Comparison of ENCODE assay signal across 27 cellular contexts in genomic region chr6:148419430-148419829, GRCh38.
DNase-seq lines count a peak whose midpoint lies in the region; ATAC-seq, FAIRE-seq and TF ChIP-seq lines count a peak whose summit lies in the region.
"Had no signal": no experiment of that assay in that cellular context is flagged by ENCODE, and none has a peak within 500 bp of the region (broad histone marks: within the 10 kb centered on the region; RNA-seq: fewer than 3 reads in every experiment).

No MANE protein-coding gene starts in this region.

- no peak overlapping the region for H3K56ac ChIP-seq in IMR-90 (ENCODE audit: extremely low read depth, insufficient read depth, low read length)

- FAIRE-seq in K562 (lab: Jason Lieb, UNC) = no peak
- no peak for FAIRE-seq in urothelium cell line (lab: Jason Lieb, UNC)
- FAIRE-seq: A204.1, G401.6, HTR-8/SVneo, RCC 7860 had no signal

- H3K27me3 ChIP-seq in IMR-90 (ENCODE audit: control insufficient read depth, insufficient read depth, low read length) (no peaks in the 10 kb centered on the region), K562 (ENCODE audit: control insufficient read depth in 2 of 2, insufficient read depth in 2 of 2, low read length in 2 of 2) (peaks cover 8 to 20% of the 10 kb centered on the region in 2 experiments; a peak in 3 of 5 replicates)

- 0 out of 2 replicates have a peak overlapping the region, but pooled peaks have one; percentile 32 for H3K23ac ChIP-seq in IMR-90 (ENCODE audit: low read depth, low read length)

- no peak overlapping the region for H2AK5ac ChIP-seq in IMR-90 (ENCODE audit: low read depth, low read length)

- peak overlapping the region; percentile 5 for H3K27ac Mint-ChIP-seq in type B pancreatic cell

- H3K36me3 ChIP-seq in IMR-90 (ENCODE audit: control insufficient read depth, insufficient read depth, low read length) = no peaks in the 10 kb centered on the region
- H3K36me3 ChIP-seq in K562 (ENCODE audit: control insufficient read depth, insufficient read depth, low read length) = no peaks in the 10 kb centered on the region

- no peak overlapping the region for H3K9ac ChIP-seq in IMR-90 (ENCODE audit: low read depth, low read length)
- no peak overlapping the region for H3K9ac ChIP-seq in K562 (ENCODE audit: insufficient read depth in 1 of 2, low read depth in 2 of 2, low read length in 2 of 2)

- H2BK120ac ChIP-seq in IMR-90 (ENCODE audit: low read depth, low read length) = no peak overlapping the region

- H3K4me3 ChIP-seq in IMR-90 (ENCODE audit: insufficient read depth, low read depth, low read length) (no peak overlapping the region), K562 (no peak overlapping the region)
- H3K4me3 ChIP-seq: SK-N-MC had no signal

- H4K20me1 ChIP-seq in IMR-90 (ENCODE audit: insufficient read depth, low read length) (no peaks in the 10 kb centered on the region; the same call in 1 of the 2 replicates), K562 (replicated peaks; ENCODE audit: control insufficient read depth, insufficient read depth, low read length) (no peaks in the 10 kb centered on the region)

- no peaks in the 10 kb centered on the region for H3K79me2 ChIP-seq in K562 (ENCODE audit: control insufficient read depth, insufficient read depth, low read length)

- BruUV-seq in IMR-90 (replicated peaks; lab: Mats Ljungman, UMichigan) (no TSS peak), K562 (replicated peaks; lab: Mats Ljungman, UMichigan) (no TSS peak)

- no peak overlapping the region for H4K8ac ChIP-seq in IMR-90 (ENCODE audit: low read depth in 2 of 2, low read length in 2 of 2)

- peaks cover 27 to 50% of the 10 kb centered on the region in 2 experiments for H3K79me1 ChIP-seq in IMR-90 (ENCODE audit: low read depth in 1 of 2, low read length in 2 of 2)

- no peak overlapping the region for H4K5ac ChIP-seq in IMR-90 (ENCODE audit: low read depth, low read length)

- H3K9me1 ChIP-seq in IMR-90 (ENCODE audit: insufficient read depth, low read length) (peaks cover 12% of the 10 kb centered on the region; the same call in 1 of the 2 replicates), K562 (ENCODE audit: control insufficient read depth, insufficient read depth, low read length) (no peaks in the 10 kb centered on the region)

- no peak overlapping the region for H2BK5ac ChIP-seq in IMR-90 (ENCODE audit: low read depth, low read length, poor library complexity, severe bottlenecking)

- TF ChIP-seq CTCF in IMR-90 (conservative IDR thresholded peaks at IDR 0.05; ENCODE audit: low read depth, low read length) (no peak), K562 (IDR thresholded peaks at IDR 0.05 in 2 of 3, conservative IDR thresholded peaks at IDR 0.05 in 1 of 3; ENCODE audit: insufficient read depth in 2 of 3, low read depth in 1 of 3, low read length in 3 of 3) (no peak), type B pancreatic cell (conservative IDR thresholded peaks at IDR 0.05) (no peak)

- peak overlapping the region; percentile 5 for H3K4me3 Mint-ChIP-seq in type B pancreatic cell
- H3K4me3 Mint-ChIP-seq: CD4-positive, alpha-beta memory T cell had no signal

- in situ Hi-C loops in IMR-90 (cut with MboI; ENCODE audit: low sequenced_read_pairs) (no loop called here), K562 (cut with MboI) (no loop called here)

- no peaks in the 10 kb centered on the region for H3K9me3 Mint-ChIP-seq in type B pancreatic cell

- H2BK15ac ChIP-seq in IMR-90 (ENCODE audit: low read depth, low read length) = no peak overlapping the region

- POLR2A ChIA-PET in IMR-90 (lab: Charles Lee; ENCODE audit: unreplicated experiment) (no interaction called here), K562 (lab: Yijun Ruan, JAX) (no interaction called here)

- DNase-seq in IMR-90 (no peak), K562 (ENCODE audit: extremely low read depth in 1 of 4, low spot score in 3 of 4) (no peak), left lobe of liver (ENCODE audit: low spot score) (no peak), type B pancreatic cell (ENCODE audit: extremely low spot score, unreplicated experiment) (no peak), urothelium cell line (ENCODE audit: low spot score) (no peak), activated gamma-delta T cell (lab: John Stamatoyannopoulos, UW) (no peak)
- DNase-seq in activated CD4-positive, alpha-beta T cell treated with anti-CD3 and anti-CD28 coated beads for 1 hour = no peak
- DNase-seq: AML-193; C1 segment of cervical spinal cord; CD4-positive, alpha-beta memory T cell; COR-L47; GOT3; HCEC 1CT; NCI-H1092; NCI-H1436; NCI-H187; NCI-H2081 treated with DMSO at 0.1 percent for 48 hours; NCI-H2171; NCI-H345; NCI-H524; NCI-H774; SIG-M5 had no signal

- H3K27ac ChIP-seq in IMR-90 (ENCODE audit: insufficient read depth, low read length) = no peak overlapping the region
- no peak overlapping the region for H3K27ac ChIP-seq in K562 (ENCODE audit: extremely low read depth, low read depth, low read length)
- H3K27ac ChIP-seq: SK-N-MC had no signal

- no CpG with 5 or more reads among the region's 5 CpGs for WGBS in IMR-90 (ENCODE audit: extremely low coverage in 2 of 2, insufficient read length in 1 of 2), 2 experiments
- 3% methylated on average over 5 of the region's 5 CpGs for WGBS in K562 (ENCODE audit: insufficient coverage, low coverage, missing lambda C conversion rate)

- no peak overlapping the region for H4K91ac ChIP-seq in IMR-90 (ENCODE audit: insufficient read depth, low read depth, low read length)

- H2AK9ac ChIP-seq in IMR-90 (replicated peaks; ENCODE audit: low read depth, low read length, poor library complexity) = no peak overlapping the region

- no peaks in the 10 kb centered on the region for H3K36me3 Mint-ChIP-seq in type B pancreatic cell
- H3K36me3 Mint-ChIP-seq: CD4-positive, alpha-beta memory T cell had no signal

- no peaks in the 10 kb centered on the region for H3K27me3 Mint-ChIP-seq in type B pancreatic cell

- CTCF ChIA-PET in IMR-90 (lab: Yijun Ruan, JAX) (no interaction called here), K562 (lab: Yijun Ruan, JAX; ENCODE audit: low intra/inter-chr PET ratio) (no interaction called here)

- ATAC-seq in IMR-90 (ENCODE audit: low read depth) (no peak), K562 (no peak), left lobe of liver (peak; percentile 54)

- H3K14ac ChIP-seq in IMR-90 (replicated peaks; ENCODE audit: low read depth, low read length) = no peak overlapping the region

- no peak overlapping the region for H3K4ac ChIP-seq in IMR-90 (ENCODE audit: low read depth, low read length)

- intact Hi-C loops in IMR-90 (cut with micrococcal nuclease) (no loop called here), K562 (cut with micrococcal nuclease) (no loop called here)

- H3K9me3 ChIP-seq in IMR-90 (ENCODE audit: control insufficient read depth, insufficient read depth, low read length) (no peaks in the 10 kb centered on the region), K562 (replicated peaks; ENCODE audit: control insufficient read depth, insufficient read depth, low read depth, low read length) (no peaks in the 10 kb centered on the region)

- peaks cover 33% of the 10 kb centered on the region for H3K4me1 Mint-ChIP-seq in type B pancreatic cell (ENCODE audit: unreplicated experiment)
- H3K4me1 Mint-ChIP-seq: CD4-positive, alpha-beta memory T cell had no signal

- H3K4me2 ChIP-seq in IMR-90 (ENCODE audit: low read depth, low read length) (no peak overlapping the region), K562 (ENCODE audit: insufficient read depth, low read length) (no peak overlapping the region)

- H2AFZ ChIP-seq in IMR-90 (replicated peaks; ENCODE audit: low read length, poor library complexity) (no peak overlapping the region), K562 (ENCODE audit: low read depth, low read length) (no peak overlapping the region)

- H3K18ac ChIP-seq in IMR-90 (ENCODE audit: low read depth, low read length) = no peak overlapping the region

- TF ChIP-seq POLR2A in IMR-90 (IDR thresholded peaks at IDR 0.05; ENCODE audit: low read depth, low read length) (no peak), K562 (conservative IDR thresholded peaks at IDR 0.05) (no peak)

- peaks cover 5% of the 10 kb centered on the region for H3K4me1 ChIP-seq in IMR-90 (ENCODE audit: control insufficient read depth, insufficient read depth, low read length)
- H3K4me1 ChIP-seq in K562 (replicated peaks in 1 of 2; ENCODE audit: control insufficient read depth in 2 of 2, insufficient read depth in 2 of 2, low read length in 2 of 2) = no peaks in the 10 kb centered on the region

- dilution Hi-C loops in IMR-90 (cut with HindIII; ENCODE audit: low sequenced_read_pairs, unreplicated experiment) = no loop called here

- no peak for TF ChIP-seq EP300 in K562 (IDR thresholded peaks at IDR 0.05; ENCODE audit: low read length)

- TF ChIP-seq RAD21 in IMR-90 (IDR thresholded peaks at IDR 0.05; ENCODE audit: low read length) = no peak
- no peak for TF ChIP-seq RAD21 in K562 (CRISPR knock-in tag; conservative IDR thresholded peaks at IDR 0.05 in 1 of 2, IDR thresholded peaks at IDR 0.05 in 1 of 2)

- H2BK20ac ChIP-seq in IMR-90 (ENCODE audit: low read depth, low read length) = no peak overlapping the region

TF ChIP-seq in IMR-90, 13 proteins besides CTCF, POLR2A, EP300 and RAD21 (continues in another document):
- TF ChIP-seq, protein P1, sequence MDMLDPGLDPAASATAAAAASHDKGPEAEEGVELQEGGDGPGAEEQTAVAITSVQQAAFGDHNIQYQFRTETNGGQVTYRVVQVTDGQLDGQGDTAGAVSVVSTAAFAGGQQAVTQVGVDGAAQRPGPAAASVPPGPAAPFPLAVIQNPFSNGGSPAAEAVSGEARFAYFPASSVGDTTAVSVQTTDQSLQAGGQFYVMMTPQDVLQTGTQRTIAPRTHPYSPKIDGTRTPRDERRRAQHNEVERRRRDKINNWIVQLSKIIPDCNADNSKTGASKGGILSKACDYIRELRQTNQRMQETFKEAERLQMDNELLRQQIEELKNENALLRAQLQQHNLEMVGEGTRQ (IDR thresholded peaks at IDR 0.05; ENCODE audit: low read depth, low read length) = no peak
- TF ChIP-seq MAFK (IDR thresholded peaks at IDR 0.05; ENCODE audit: low read depth, low read length) (no peak), CEBPB (IDR thresholded peaks at IDR 0.05; ENCODE audit: low read depth, low read length) (no peak)

TF ChIP-seq in K562, 482 proteins besides CTCF, POLR2A, EP300 and RAD21:
- TF ChIP-seq MEIS2 (IDR thresholded peaks at IDR 0.05; ENCODE audit: partially characterized antibody) (peak; percentile 31), ZSCAN32 (CRISPR knock-in tag; IDR thresholded peaks at IDR 0.05) (no peak)
- TF ChIP-seq, protein P2, sequence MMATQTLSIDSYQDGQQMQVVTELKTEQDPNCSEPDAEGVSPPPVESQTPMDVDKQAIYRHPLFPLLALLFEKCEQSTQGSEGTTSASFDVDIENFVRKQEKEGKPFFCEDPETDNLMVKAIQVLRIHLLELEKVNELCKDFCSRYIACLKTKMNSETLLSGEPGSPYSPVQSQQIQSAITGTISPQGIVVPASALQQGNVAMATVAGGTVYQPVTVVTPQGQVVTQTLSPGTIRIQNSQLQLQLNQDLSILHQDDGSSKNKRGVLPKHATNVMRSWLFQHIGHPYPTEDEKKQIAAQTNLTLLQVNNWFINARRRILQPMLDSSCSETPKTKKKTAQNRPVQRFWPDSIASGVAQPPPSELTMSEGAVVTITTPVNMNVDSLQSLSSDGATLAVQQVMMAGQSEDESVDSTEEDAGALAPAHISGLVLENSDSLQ (IDR thresholded peaks at IDR 0.05) = 0 out of 2 replicates have a peak, but pooled peaks have one; percentile 12
